ENCODE assay signal across 8 cellular contexts in the genomic region with DNA sequence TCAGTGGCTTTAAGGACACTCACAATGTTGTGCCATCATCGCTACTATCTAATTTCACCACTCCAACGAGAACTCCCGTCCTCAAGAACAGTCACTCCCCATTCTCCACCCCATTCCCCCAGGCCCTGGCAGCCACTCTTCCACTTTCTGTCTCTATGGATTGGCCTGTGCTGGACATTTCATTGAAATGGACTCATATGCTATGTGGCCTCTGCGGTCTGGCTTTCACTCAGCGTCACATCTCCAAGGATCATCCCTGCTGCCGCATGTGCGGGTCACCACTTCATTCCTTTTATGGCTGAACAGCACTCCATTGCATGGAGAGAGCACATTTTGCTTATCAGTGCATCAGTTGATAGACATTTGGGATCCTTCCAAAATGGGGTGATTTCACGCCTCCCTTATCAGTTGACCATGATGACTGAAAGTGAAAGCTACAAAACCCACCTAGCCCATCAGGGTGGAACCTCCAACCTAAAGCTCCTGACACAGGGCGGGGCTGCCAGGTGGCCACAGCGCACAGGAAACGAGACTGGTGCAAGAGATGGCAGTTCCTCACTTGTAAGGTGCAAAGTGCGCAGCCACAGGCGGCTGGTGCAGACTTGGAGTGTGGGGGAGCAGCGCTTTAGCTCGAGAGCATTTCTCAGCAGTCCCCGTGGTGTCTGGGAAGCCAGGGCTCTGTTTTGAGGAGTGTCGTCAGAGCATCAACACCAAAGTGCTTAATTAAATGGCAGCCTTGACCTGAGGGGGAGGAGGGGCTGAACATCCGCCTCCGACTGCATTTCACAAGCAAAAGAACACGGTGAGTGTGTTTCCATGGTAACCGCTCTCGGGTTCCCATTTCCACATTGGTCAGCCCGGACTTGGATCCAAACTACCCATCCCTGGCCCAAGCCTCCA. TPM values are rescaled to one million over a fixed set of nuclear protein-coding genes. Genes with fewer than 3 reads are reported as not detected.
DNase-seq lines count a peak whose midpoint lies in the region; ATAC-seq and TF ChIP-seq lines count a peak whose summit lies in the region.

No MANE protein-coding gene starts in this region.

- peaks cover 82% of the 10 kb centered on the region for H3K4me1 Mint-ChIP-seq in activated CD4-positive, alpha-beta memory T cell treated with anti-CD3 and anti-CD28 coated beads, Interleukin-2, amount 10 ng/mL, durations not matched to agents 7 days and 5 days

- peak; percentile 81 for ATAC-seq in GM21360 (IDR thresholded peaks at IDR 0.05; ENCODE audit: unreplicated experiment)
- peak; percentile 85 for ATAC-seq in HG03571 (IDR thresholded peaks at IDR 0.05; ENCODE audit: unreplicated experiment)

- TF ChIP-seq CTCF in fibroblast of lung (conservative IDR thresholded peaks at IDR 0.05 in 1 of 2, IDR thresholded peaks at IDR 0.05 in 1 of 2; ENCODE audit: low read depth in 1 of 2, low read length in 2 of 2), result no peak
- no peak for TF ChIP-seq CTCF in suprapubic skin (IDR thresholded peaks at IDR 0.05)

- H3K4me3 Mint-ChIP-seq in activated CD4-positive, alpha-beta memory T cell treated with anti-CD3 and anti-CD28 coated beads, Interleukin-2, amount 10 ng/mL, durations not matched to agents 7 days and 5 days, result peak overlapping the region; percentile 81

- no peak overlapping the region for H3K4me2 ChIP-seq in fibroblast of lung (ENCODE audit: extremely low read depth, insufficient read depth, low read length)

- H3K27ac Mint-ChIP-seq in activated CD4-positive, alpha-beta memory T cell treated with anti-CD3 and anti-CD28 coated beads, Interleukin-2, amount 10 ng/mL, durations not matched to agents 7 days and 5 days, result peak overlapping the region; percentile 96

- in situ Hi-C loops in G401 (cut with HindIII; ENCODE audit: low sequenced_read_pairs), result no loop called here

- no peaks in the 10 kb centered on the region for H4K20me1 ChIP-seq in fibroblast of lung (ENCODE audit: control insufficient read depth, extremely low read depth, insufficient read depth, low read length)

- DNase-seq in G401 (ENCODE audit: low spot score) (peak; percentile 67), fibroblast of lung (ENCODE audit: low read depth in 2 of 2) (peak; percentile 37 to 50), glomerular visceral epithelial cell (ENCODE audit: extremely low spot score) (no peak), suprapubic skin (ENCODE audit: low spot score in 2 of 2) (no peak)
- DNase-seq in activated CD4-positive, alpha-beta memory T cell treated with anti-CD3 and anti-CD28 coated beads, Interleukin-2, amount 10 ng/mL, durations not matched to agents 7 days and 5 days, result peak; percentile 91
- peak; percentile 59 for DNase-seq in stimulated activated CD4-positive, alpha-beta T cell treated with anti-CD3 and anti-CD28 coated beads, Interleukin-4, amount 100 ng/mL, for 24 hours

- H2AFZ ChIP-seq in fibroblast of lung (ENCODE audit: low read length), result no peak overlapping the region

- H3K9me3 Mint-ChIP-seq in activated CD4-positive, alpha-beta memory T cell treated with anti-CD3 and anti-CD28 coated beads, Interleukin-2, amount 10 ng/mL, durations not matched to agents 7 days and 5 days, result no peaks in the 10 kb centered on the region

- WGBS in suprapubic skin, result 86% methylated on average over 17 of the region's 23 CpGs

- CTCF ChIA-PET in activated CD4-positive, alpha-beta memory T cell treated with anti-CD3 and anti-CD28 coated beads, Interleukin-2, amount 10 ng/mL, durations not matched to agents 7 days and 5 days (lab: Charles Lee), result interaction anchor here (0.7 to 1.7 kb wide), 12 partner anchors 12 to 89 kb away, joined by 3 to 8 read pairs (median 4); no protein-coding TSS in a partner anchor

- H3K27ac ChIP-seq in fibroblast of lung (ENCODE audit: insufficient read depth, low read length) (no peak overlapping the region), suprapubic skin (no peak overlapping the region)

- H3K9me3 ChIP-seq in fibroblast of lung (ENCODE audit: control insufficient read depth, insufficient read depth, low read depth, low read length), result no peaks in the 10 kb centered on the region
- no peaks in the 10 kb centered on the region for H3K9me3 ChIP-seq in suprapubic skin

- no peak for TF ChIP-seq POLR2A in suprapubic skin (IDR thresholded peaks at IDR 0.05)

- H3K36me3 Mint-ChIP-seq in activated CD4-positive, alpha-beta memory T cell treated with anti-CD3 and anti-CD28 coated beads, Interleukin-2, amount 10 ng/mL, durations not matched to agents 7 days and 5 days (ENCODE audit: low read depth), result peaks cover 77% of the 10 kb centered on the region

- no peak overlapping the region for H3K4me3 ChIP-seq in fibroblast of lung (replicated peaks in 1 of 4; ENCODE audit: control extremely low read depth in 1 of 4, insufficient read depth in 1 of 4, low read depth in 3 of 4, low read length in 4 of 4)
- no peak overlapping the region for H3K4me3 ChIP-seq in suprapubic skin

- H3K27me3 ChIP-seq in fibroblast of lung (ENCODE audit: control insufficient read depth, insufficient read depth, low read length) (no peaks in the 10 kb centered on the region), suprapubic skin (no peaks in the 10 kb centered on the region)

- no peak overlapping the region for H3K9ac ChIP-seq in fibroblast of lung (ENCODE audit: insufficient read depth, low read length)

- TF ChIP-seq EP300 in suprapubic skin (IDR thresholded peaks at IDR 0.05), result no peak

- peaks cover 13% of the 10 kb centered on the region for H3K4me1 ChIP-seq in fibroblast of lung (ENCODE audit: control insufficient read depth, extremely low read depth, insufficient read depth, low read length)
- peaks cover 17% of the 10 kb centered on the region for H3K4me1 ChIP-seq in suprapubic skin

- H3K36me3 ChIP-seq in fibroblast of lung (ENCODE audit: control insufficient read depth, insufficient read depth, low read length) (peaks cover 5% of the 10 kb centered on the region), suprapubic skin (peaks cover 4% of the 10 kb centered on the region)

- POLR2A ChIA-PET in activated CD4-positive, alpha-beta memory T cell treated with anti-CD3 and anti-CD28 coated beads, Interleukin-2, amount 10 ng/mL, durations not matched to agents 7 days and 5 days (lab: Charles Lee), result interaction anchor here (0.6 to 10.3 kb wide), 21 partner anchors 9 to 477 kb away, joined by 3 to 216 read pairs (median 6); partner anchors contain the start of genes COTL1, KLHL36 and MBTPS1

- H3K27me3 Mint-ChIP-seq in activated CD4-positive, alpha-beta memory T cell treated with anti-CD3 and anti-CD28 coated beads, Interleukin-2, amount 10 ng/mL, durations not matched to agents 7 days and 5 days, result no peaks in the 10 kb centered on the region

- peaks cover 81% of the 10 kb centered on the region for H3K79me2 ChIP-seq in fibroblast of lung (ENCODE audit: control insufficient read depth, insufficient read depth, low read length)

RNA-seq across cellular contexts. Expression of gene COTL1, which starts 23.8 kb away (rescaled TPM):
- 69.0 and 79.9 TPM in 2 replicates for total RNA-seq in G401 (2014; rRNA removed; shearing (Covaris generic))
- total RNA-seq in activated CD4-positive, alpha-beta memory T cell treated with anti-CD3 and anti-CD28 coated beads, Interleukin-2, amount 10 ng/mL, durations not matched to agents 7 days and 5 days, result 100 to 1,000 TPM; 676 to 689 TPM
- total RNA-seq in fibroblast of lung (64.5 and 103 TPM in 2 replicates), suprapubic skin (10 to 100 TPM in 2 of 4 donors, 1 to 10 TPM in 2; 7.9 to 12.9 (median 10.3) TPM)
- 192 and 311 TPM in 2 replicates for polyA plus RNA-seq in fibroblast of lung
- polyA plus RNA-seq in fibroblast of lung (2012), result 351 and 505 TPM in 2 replicates
- polyA minus RNA-seq in fibroblast of lung (ENCODE audit: low replicate concordance), result 310 and 386 TPM in 2 replicates

RNA-seq across cellular contexts. Expression of gene KLHL36, which starts 54.2 kb away (rescaled TPM):
- 29.7 and 35.2 TPM in 2 replicates for total RNA-seq in G401 (2014; rRNA removed; shearing (Covaris generic))
- total RNA-seq in activated CD4-positive, alpha-beta memory T cell treated with anti-CD3 and anti-CD28 coated beads, Interleukin-2, amount 10 ng/mL, durations not matched to agents 7 days and 5 days, result 10 to 100 TPM; 45.7 to 49.0 TPM
- total RNA-seq in fibroblast of lung, result 71.9 and 83.1 TPM in 2 replicates
- 26.6 and 29.7 TPM in 2 replicates for polyA plus RNA-seq in fibroblast of lung
- polyA plus RNA-seq in fibroblast of lung (2012), result 26.5 and 26.7 TPM in 2 replicates
- 65.6 and 66.2 TPM in 2 replicates for polyA minus RNA-seq in fibroblast of lung (ENCODE audit: low replicate concordance)
- total RNA-seq in suprapubic skin, result 10 to 100 TPM; 43.4 to 70.7 (median 67.2) TPM

Comparison
In these comparisons a context has a peak if more than half of its experiments do, and no peak if none do; other contexts are left out.
1. DNase-seq: peak in G401 (single experiment), activated CD4-positive, alpha-beta memory T cell treated with anti-CD3 and anti-CD28 coated beads, Interleukin-2, amount 10 ng/mL, durations not matched to agents 7 days and 5 days (single experiment), fibroblast of lung (2 of 2) and stimulated activated CD4-positive, alpha-beta T cell treated with anti-CD3 and anti-CD28 coated beads, Interleukin-4, amount 100 ng/mL, for 24 hours (single experiment); none in glomerular visceral epithelial cell (single experiment) and suprapubic skin (0 of 2).